Comparison of ENCODE assay signal across 24 cellular contexts in genomic region chr5:3828761-3829160, GRCh38.
"Had no signal": no experiment of that assay in that cellular context is flagged by ENCODE, and none has a peak within 500 bp of the region (broad histone marks: within the 10 kb centered on the region; RNA-seq: fewer than 3 reads in every experiment).

No MANE protein-coding gene starts in this region.

- H3K27me3 Mint-ChIP-seq: activated CD4-positive, alpha-beta T cell treated with anti-CD3 and anti-CD28 coated beads, Interleukin-2, amount 10 ng/mL, durations not matched to agents 7 days and 5 days; activated naive CD8-positive, alpha-beta T cell treated with anti-CD3 and anti-CD28 coated beads, Interleukin-2, amount 50 U/mL, for 24 hours; naive B cell; stimulated activated memory B cell treated with anti-CD40 and anti-IgM and Interleukin-4, amounts not matched to agents 10 μg/mL and 1 μg/mL and 100 μg/mL, for 72 hours had no signal

- H3K9me3 Mint-ChIP-seq: activated CD4-positive, alpha-beta T cell treated with anti-CD3 and anti-CD28 coated beads, Interleukin-2, amount 10 ng/mL, durations not matched to agents 7 days and 5 days; activated naive CD8-positive, alpha-beta T cell treated with anti-CD3 and anti-CD28 coated beads, Interleukin-2, amount 50 U/mL, for 24 hours; activated T-helper 1 cell treated with anti-CD3 and anti-CD28 coated beads, Interleukin-12 subunit alpha, Interleukin-12 subunit beta, Interleukin-2, Interleukin-4 antibody, amounts not matched to agents 30 ng/mL and 10 ng/mL and 1 ng/mL, durations not matched to agents 14 hours and 24 hours and 36 hours; immature natural killer cell; stimulated activated memory B cell treated with anti-CD40 and anti-IgM and Interleukin-4, amounts not matched to agents 10 μg/mL and 1 μg/mL and 100 μg/mL, for 72 hours had no signal

- H3K36me3 Mint-ChIP-seq: immature natural killer cell; naive B cell; stimulated activated memory B cell treated with anti-CD40 and anti-IgM and Interleukin-4, amounts not matched to agents 10 μg/mL and 1 μg/mL and 100 μg/mL, for 72 hours had no signal

- H3K4me3 ChIP-seq: body of pancreas, cardiac muscle cell, lower lobe of right lung, smooth muscle cell, stomach, transverse colon, uterus had no signal

- H3K4me1 Mint-ChIP-seq: activated CD4-positive, alpha-beta T cell treated with anti-CD3 and anti-CD28 coated beads, Interleukin-2, amount 10 ng/mL, durations not matched to agents 7 days and 5 days; activated naive CD8-positive, alpha-beta T cell treated with anti-CD3 and anti-CD28 coated beads, Interleukin-2, amount 50 U/mL, for 24 hours; stimulated activated memory B cell treated with anti-CD40 and anti-IgM and Interleukin-4, amounts not matched to agents 10 μg/mL and 1 μg/mL and 100 μg/mL, for 72 hours had no signal

- H3K4me3 Mint-ChIP-seq: activated CD4-positive, alpha-beta T cell treated with anti-CD3 and anti-CD28 coated beads, Interleukin-2, amount 10 ng/mL, durations not matched to agents 7 days and 5 days; activated CD8-positive, alpha-beta T cell treated with anti-CD3 and anti-CD28 coated beads, Interleukin-2, amount 10 ng/mL, durations not matched to agents 7 days and 5 days; activated naive CD8-positive, alpha-beta T cell treated with anti-CD3 and anti-CD28 coated beads, Interleukin-2, amount 50 U/mL, for 24 hours; activated T-helper 1 cell treated with anti-CD3 and anti-CD28 coated beads, Interleukin-12 subunit alpha, Interleukin-12 subunit beta, Interleukin-2, Interleukin-4 antibody, amounts not matched to agents 30 ng/mL and 10 ng/mL and 1 ng/mL, durations not matched to agents 14 hours and 24 hours and 36 hours; dendritic cell treated with granulocyte-macrophage colony-stimulating factor and Interleukin-4, amounts not matched to agents 40 ng/mL and 50 ng/mL, for 4 days; immature natural killer cell; naive B cell; stimulated activated memory B cell treated with anti-CD40 and anti-IgM and Interleukin-4, amounts not matched to agents 10 μg/mL and 1 μg/mL and 100 μg/mL, for 72 hours had no signal

- DNase-seq: activated CD4-positive, alpha-beta T cell treated with anti-CD3 and anti-CD28 coated beads, Interleukin-2, amount 10 ng/mL, durations not matched to agents 7 days and 5 days; activated CD4-positive, CD25-positive, alpha-beta regulatory T cell treated with anti-CD3 and anti-CD28 coated beads, Interleukin-2, amount 50 U/mL, for 72 hours; activated CD8-positive, alpha-beta T cell treated with anti-CD3 and anti-CD28 coated beads, Interleukin-2, amount 10 ng/mL, durations not matched to agents 7 days and 5 days; activated gamma-delta T cell; activated naive CD4-positive, alpha-beta T cell treated with anti-CD3 and anti-CD28 coated beads, Interleukin-2, amount 50 U/mL, for 16 hours; activated naive CD8-positive, alpha-beta T cell treated with anti-CD3 and anti-CD28 coated beads, Interleukin-2, amount 50 U/mL, for 24 hours; body of pancreas; effector CD4-positive, alpha-beta T cell; erythroblast; foreskin fibroblast; immature natural killer cell; lower lobe of right lung; naive B cell; stimulated activated CD4-positive, alpha-beta T cell treated with anti-CD3 and anti-CD28 coated beads, Interleukin-15, amount 100 ng/mL, for 24 hours; stomach; transverse colon; uterus had no signal

- H3K27ac Mint-ChIP-seq: activated CD4-positive, alpha-beta T cell treated with anti-CD3 and anti-CD28 coated beads, Interleukin-2, amount 10 ng/mL, durations not matched to agents 7 days and 5 days; activated CD8-positive, alpha-beta T cell treated with anti-CD3 and anti-CD28 coated beads, Interleukin-2, amount 10 ng/mL, durations not matched to agents 7 days and 5 days; activated naive CD8-positive, alpha-beta T cell treated with anti-CD3 and anti-CD28 coated beads, Interleukin-2, amount 50 U/mL, for 24 hours; activated T-helper 1 cell treated with anti-CD3 and anti-CD28 coated beads, Interleukin-12 subunit alpha, Interleukin-12 subunit beta, Interleukin-2, Interleukin-4 antibody, amounts not matched to agents 30 ng/mL and 10 ng/mL and 1 ng/mL, durations not matched to agents 14 hours and 24 hours and 36 hours; dendritic cell treated with granulocyte-macrophage colony-stimulating factor and Interleukin-4, amounts not matched to agents 40 ng/mL and 50 ng/mL, for 4 days; immature natural killer cell; naive B cell; stimulated activated memory B cell treated with anti-CD40 and anti-IgM and Interleukin-4, amounts not matched to agents 10 μg/mL and 1 μg/mL and 100 μg/mL, for 72 hours had no signal

- ATAC-seq: activated CD8-positive, alpha-beta T cell treated with anti-CD3 and anti-CD28 coated beads, Interleukin-2, amount 10 ng/mL, durations not matched to agents 7 days and 5 days; activated naive CD8-positive, alpha-beta T cell treated with anti-CD3 and anti-CD28 coated beads, Interleukin-2, amount 50 U/mL, for 24 hours; body of pancreas; left lobe of liver; lower lobe of right lung; sciatic nerve; stimulated activated memory B cell treated with anti-CD40 and anti-IgM and Interleukin-4, amounts not matched to agents 10 μg/mL and 1 μg/mL and 100 μg/mL, for 72 hours had no signal
